13 cellular contexts compared by ENCODE assay signal in the genomic region with DNA sequence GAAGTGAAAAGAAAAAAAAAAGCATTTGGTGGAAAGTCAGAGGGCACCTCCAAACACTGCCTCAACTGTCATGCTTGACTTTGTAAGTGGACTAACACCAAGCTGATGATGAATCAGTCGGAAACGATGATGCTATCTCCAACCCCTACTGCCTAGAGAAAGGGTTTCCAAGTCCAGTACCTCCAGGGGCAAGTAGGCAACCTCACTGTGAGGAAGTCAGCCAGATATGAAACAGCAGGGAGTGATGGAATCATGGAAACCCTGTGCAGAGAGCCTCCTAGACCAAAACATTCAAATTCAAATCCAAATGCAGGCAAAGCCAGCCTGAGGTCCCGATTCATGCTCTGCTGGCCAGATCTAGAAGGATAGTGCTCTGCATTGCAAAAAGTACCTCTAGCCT.
DNase-seq lines count a peak whose midpoint lies in the region; ATAC-seq, FAIRE-seq and TF ChIP-seq lines count a peak whose summit lies in the region.
"Had no signal": no experiment of that assay in that cellular context is flagged by ENCODE, and none has a peak within 500 bp of the region (broad histone marks: within the 10 kb centered on the region; RNA-seq: fewer than 3 reads in every experiment).

No MANE protein-coding gene starts in this region.

- H3K36me3 Mint-ChIP-seq in astrocyte (ENCODE audit: low read depth, unreplicated experiment): no peaks in the 10 kb centered on the region

- no peak overlapping the region for H3K27ac Mint-ChIP-seq in astrocyte (ENCODE audit: unreplicated experiment)

- no peak for TF ChIP-seq RAD21 in SK-N-SH (IDR thresholded peaks at IDR 0.05; ENCODE audit: low read length)

- H3K36me3 ChIP-seq in SK-N-SH (replicated peaks in 1 of 2; ENCODE audit: control insufficient read depth in 1 of 2, insufficient read depth in 2 of 2, low read length in 1 of 2): no peaks in the 10 kb centered on the region
- no peaks in the 10 kb centered on the region for H3K36me3 ChIP-seq in astrocyte (ENCODE audit: insufficient read depth, low read length)
- no peaks in the 10 kb centered on the region for H3K36me3 ChIP-seq in transverse colon

- H3K79me2 ChIP-seq in SK-N-SH (ENCODE audit: insufficient read depth): no peaks in the 10 kb centered on the region
- no peaks in the 10 kb centered on the region for H3K79me2 ChIP-seq in astrocyte (ENCODE audit: insufficient read depth, low read length)

- WGBS in SK-N-SH (ENCODE audit: low lambda C conversion rate): 64% methylated on average over 3 of the region's 3 CpGs
- 90 to 92% methylated on average over 2 to 3 of the region's 3 CpGs for WGBS in transverse colon (ENCODE audit: low coverage in 1 of 2), 2 donors

- no peak for TF ChIP-seq POLR2A in transverse colon (IDR thresholded peaks at IDR 0.05)

- H3K4me3 Mint-ChIP-seq in astrocyte (ENCODE audit: unreplicated experiment): no peak overlapping the region
- H3K4me3 Mint-ChIP-seq: stimulated activated naive CD8-positive, alpha-beta T cell treated with anti-CD3 and anti-CD28 coated beads, Interleukin-15, Interleukin-2, amounts not matched to agents 100 ng/mL and 50 ng/mL, for 24 hours had no signal

- H3K4me3 ChIP-seq in SK-N-SH (ENCODE audit: low read depth in 2 of 2, low read length in 1 of 2) (no peak overlapping the region), astrocyte (ENCODE audit: insufficient read depth, low read depth, low read length) (no peak overlapping the region), transverse colon (no peak overlapping the region)

- H3K4me2 ChIP-seq in SK-N-SH (no peak overlapping the region), astrocyte (ENCODE audit: low read length) (no peak overlapping the region)

- POLR2A ChIA-PET in SK-N-SH (lab: Yijun Ruan, JAX): interaction anchor here (1.1 to 1.7 kb wide), 3 partner anchors 24 to 164 kb away, joined by 5 to 7 read pairs (median 6); no protein-coding TSS in a partner anchor

- peaks cover 13% of the 10 kb centered on the region for H3K4me1 Mint-ChIP-seq in astrocyte (ENCODE audit: low read depth, unreplicated experiment)

- H3F3A ChIP-seq in SK-N-SH (replicated peaks; ENCODE audit: insufficient read depth): no peaks in the 10 kb centered on the region

- DNase-seq in SK-N-SH (no peak), astrocyte (ENCODE audit: low read depth) (peak; percentile 81), medulla oblongata (ENCODE audit: extremely low spot score) (peak; percentile 29), transverse colon (no peak), COLO668 (lab: John Stamatoyannopoulos, UW; ENCODE audit: unreplicated experiment) (no peak), SHP77 treated with DMSO at 0.1 percent for 48 hours (lab: John Stamatoyannopoulos, UW) (no peak)
- DNase-seq: NCI-H1048, NCI-H2171 had no signal

- H3K9me3 ChIP-seq in SK-N-SH (no peaks in the 10 kb centered on the region), astrocyte (ENCODE audit: insufficient read depth, low read depth, low read length) (no peaks in the 10 kb centered on the region), transverse colon (no peaks in the 10 kb centered on the region)

- FAIRE-seq in astrocyte (lab: Jason Lieb, UNC): no peak

- H3K27me3 ChIP-seq in SK-N-SH (ENCODE audit: insufficient read depth) (no peaks in the 10 kb centered on the region), astrocyte (ENCODE audit: insufficient read depth, low read length) (no peaks in the 10 kb centered on the region), transverse colon (no peaks in the 10 kb centered on the region)

- TF ChIP-seq CTCF in SK-N-SH (IDR thresholded peaks at IDR 0.05): no peak
- TF ChIP-seq CTCF in astrocyte (IDR thresholded peaks at IDR 0.05; ENCODE audit: insufficient read depth, low read depth, low read length): no peak
- TF ChIP-seq CTCF in transverse colon (IDR thresholded peaks at IDR 0.05): no peak

- ATAC-seq in SK-N-SH treated with all-trans-retinoic acid at 6 μM for 48 hours (no peak), GM21786 (IDR thresholded peaks at IDR 0.05; ENCODE audit: unreplicated experiment) (no peak)
- ATAC-seq: activated CD4-positive, CD25-positive, alpha-beta regulatory T cell treated with anti-CD3 and anti-CD28 coated beads, Interleukin-2, amount 50 U/mL, for 24 hours had no signal

- H2AFZ ChIP-seq in SK-N-SH (ENCODE audit: low read depth): no peak overlapping the region
- H2AFZ ChIP-seq in astrocyte (ENCODE audit: low read depth, low read length): no peak overlapping the region

- intact Hi-C loops in transverse colon (cut with DNase I; ENCODE audit: low total_unique reads): loop anchor here (5.0 kb wide), 1 partner anchor 50 kb away; no protein-coding TSS in a partner anchor

- H3K9me3 Mint-ChIP-seq in astrocyte (ENCODE audit: unreplicated experiment): peaks cover 2% of the 10 kb centered on the region
- H3K9me3 Mint-ChIP-seq: stimulated activated naive CD8-positive, alpha-beta T cell treated with anti-CD3 and anti-CD28 coated beads, Interleukin-15, Interleukin-2, amounts not matched to agents 100 ng/mL and 50 ng/mL, for 24 hours had no signal

- no peaks in the 10 kb centered on the region for H3K9me2 ChIP-seq in SK-N-SH

- peaks cover 3 to 51% of the 10 kb centered on the region in 2 experiments; a peak in 2 of 4 replicates for H3K4me1 ChIP-seq in SK-N-SH (ENCODE audit: control insufficient read depth in 1 of 2, insufficient read depth in 2 of 2, low read depth in 1 of 2, low read length in 1 of 2)
- H3K4me1 ChIP-seq in astrocyte (ENCODE audit: insufficient read depth, low read length): peaks cover 33% of the 10 kb centered on the region
- peaks cover 13 to 44% (median 21%) of the 10 kb centered on the region in 4 donors for H3K4me1 ChIP-seq in transverse colon

- in situ Hi-C loops in transverse colon (cut with MboI; ENCODE audit: low pct_ligation_motif_present in 1 of 4, low pct_unique_long_range_greater_than_20kb in 1 of 4, low sequenced_read_pairs in 3 of 4): no loop called here

- H3K9ac ChIP-seq in SK-N-SH (no peak overlapping the region), astrocyte (ENCODE audit: low read length) (no peak overlapping the region)

- H3K27me3 Mint-ChIP-seq in astrocyte (ENCODE audit: low read depth, unreplicated experiment): peaks cover 1% of the 10 kb centered on the region

- CTCF ChIA-PET in SK-N-SH (lab: Yijun Ruan, JAX): interaction anchor here (2.1 kb wide), 1 partner anchor 12 kb away, joined by 9 read pairs; no protein-coding TSS in a partner anchor

- no peak for TF ChIP-seq EP300 in SK-N-SH (IDR thresholded peaks at IDR 0.05; ENCODE audit: borderline replicate concordance in 1 of 2, low read depth in 1 of 2, low read length in 1 of 2)
- no peak for TF ChIP-seq EP300 in transverse colon (IDR thresholded peaks at IDR 0.05; ENCODE audit: low read depth)

- H3K27ac ChIP-seq in SK-N-SH (ENCODE audit: low read depth in 2 of 2, low read length in 1 of 2) (peak overlapping the region in 1 of 2 experiments; percentile 87; a peak in 2 of 4 replicates), astrocyte (ENCODE audit: low read depth, low read length) (no peak overlapping the region), transverse colon (peak overlapping the region; percentile 76 to 80 (median 77))
- H3K27ac ChIP-seq: 22Rv1 had no signal

- H4K20me1 ChIP-seq in SK-N-SH (ENCODE audit: insufficient read depth) (no peaks in the 10 kb centered on the region), astrocyte (ENCODE audit: insufficient read depth, low read length) (no peaks in the 10 kb centered on the region)

TF ChIP-seq in SK-N-SH, 30 proteins besides CTCF, POLR2A, EP300 and RAD21:
- TF ChIP-seq TEAD4 (IDR thresholded peaks at IDR 0.05; ENCODE audit: borderline replicate concordance, insufficient read depth): no peak
- TF ChIP-seq FOSL2 (IDR thresholded peaks at IDR 0.05; ENCODE audit: borderline replicate concordance, low read depth): peak; percentile 7; the same call in 1 of the 2 replicates
- no peak for TF ChIP-seq RXRA (IDR thresholded peaks at IDR 0.05; ENCODE audit: borderline replicate concordance, low read depth)
- TF ChIP-seq TCF12 (IDR thresholded peaks at IDR 0.05): 0 out of 2 replicates have a peak, but pooled peaks have one; percentile 14

TF ChIP-seq in SK-N-SH treated with all-trans-retinoic acid at 6 μM for 48 hours, 23 proteins besides CTCF, POLR2A, EP300 and RAD21 (continues in another document):
- TF ChIP-seq TOX (CRISPR knock-in tag; IDR thresholded peaks at IDR 0.05; ENCODE audit: borderline replicate concordance) (no peak), BACH2 (CRISPR knock-in tag; IDR thresholded peaks at IDR 0.05; ENCODE audit: borderline replicate concordance) (no peak), PPARA (CRISPR knock-in tag; IDR thresholded peaks at IDR 0.05; ENCODE audit: borderline replicate concordance) (no peak), ZFP3 (CRISPR knock-in tag; IDR thresholded peaks at IDR 0.05) (no peak), GLIS3 (CRISPR knock-in tag; IDR thresholded peaks at IDR 0.05) (no peak), ZNF565 (CRISPR knock-in tag; conservative IDR thresholded peaks at IDR 0.05; ENCODE audit: low read depth) (no peak)
- TF ChIP-seq, protein P1, sequence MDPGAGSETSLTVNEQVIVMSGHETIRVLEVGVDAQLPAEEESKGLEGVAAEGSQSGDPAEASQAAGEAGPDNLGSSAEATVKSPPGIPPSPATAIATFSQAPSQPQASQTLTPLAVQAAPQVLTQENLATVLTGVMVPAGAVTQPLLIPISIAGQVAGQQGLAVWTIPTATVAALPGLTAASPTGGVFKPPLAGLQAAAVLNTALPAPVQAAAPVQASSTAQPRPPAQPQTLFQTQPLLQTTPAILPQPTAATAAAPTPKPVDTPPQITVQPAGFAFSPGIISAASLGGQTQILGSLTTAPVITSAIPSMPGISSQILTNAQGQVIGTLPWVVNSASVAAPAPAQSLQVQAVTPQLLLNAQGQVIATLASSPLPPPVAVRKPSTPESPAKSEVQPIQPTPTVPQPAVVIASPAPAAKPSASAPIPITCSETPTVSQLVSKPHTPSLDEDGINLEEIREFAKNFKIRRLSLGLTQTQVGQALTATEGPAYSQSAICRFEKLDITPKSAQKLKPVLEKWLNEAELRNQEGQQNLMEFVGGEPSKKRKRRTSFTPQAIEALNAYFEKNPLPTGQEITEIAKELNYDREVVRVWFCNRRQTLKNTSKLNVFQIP (CRISPR knock-in tag; IDR thresholded peaks at IDR 0.05; ENCODE audit: borderline replicate concordance, low read depth): no peak

Comparison
In these comparisons a context has a peak if more than half of its experiments do, and no peak if none do; other contexts are left out.
1. DNase-seq: peak in astrocyte (single experiment) and medulla oblongata (single experiment); none in SK-N-SH (single experiment), transverse colon (single experiment), COLO668 (single experiment) and SHP77 treated with DMSO at 0.1 percent for 48 hours (single experiment).